In genomic region chr10:132319853-132320669, GRCh38 we compare ENCODE assay signal across 8 cellular contexts. TPM values are rescaled to one million over a fixed set of nuclear protein-coding genes. Genes with fewer than 3 reads are reported as not detected.
DNase-seq lines count a peak whose midpoint lies in the region; ATAC-seq and TF ChIP-seq lines count a peak whose summit lies in the region.

No MANE protein-coding gene starts in this region.

- no peaks in the 10 kb centered on the region for H3K9me3 ChIP-seq in CD4-positive, CD25-positive, alpha-beta regulatory T cell (ENCODE audit: control insufficient read depth in 2 of 2, low read length in 2 of 2)

- H3K27ac ChIP-seq in CD4-positive, CD25-positive, alpha-beta regulatory T cell (ENCODE audit: insufficient read depth, low read length, poor library complexity, severe bottlenecking), result no peak overlapping the region
- H3K27ac ChIP-seq in RWPE1, result peak overlapping the region; percentile 84
- no peak overlapping the region for H3K27ac ChIP-seq in dorsolateral prefrontal cortex

- H3K27ac Mint-ChIP-seq in CD4-positive, CD25-positive, alpha-beta regulatory T cell, result peak overlapping the region in 1 of 3 donors; percentile 74

- H3K4me3 ChIP-seq in CD4-positive, CD25-positive, alpha-beta regulatory T cell (ENCODE audit: low read depth, low read length), result no peak overlapping the region
- H3K4me3 ChIP-seq in epithelial cell of esophagus (ENCODE audit: low read length), result no peak overlapping the region
- no peak overlapping the region for H3K4me3 ChIP-seq in dorsolateral prefrontal cortex

- H3K4me1 ChIP-seq in CD4-positive, CD25-positive, alpha-beta regulatory T cell (ENCODE audit: control insufficient read depth, insufficient read depth, low read length, poor library complexity, severe bottlenecking), result no peaks in the 10 kb centered on the region

- H3K27me3 ChIP-seq in CD4-positive, CD25-positive, alpha-beta regulatory T cell (ENCODE audit: control insufficient read depth, insufficient read depth, low read length), result no peaks in the 10 kb centered on the region
- no peaks in the 10 kb centered on the region for H3K27me3 ChIP-seq in dorsolateral prefrontal cortex

- TF ChIP-seq CTCF in RWPE1 (conservative IDR thresholded peaks at IDR 0.05; ENCODE audit: low read depth) (no peak), epithelial cell of esophagus (IDR thresholded peaks at IDR 0.05; ENCODE audit: insufficient read depth, low read depth, low read length, missing control alignments) (no peak), dorsolateral prefrontal cortex (IDR thresholded peaks at IDR 0.05 in 54 of 56, conservative IDR thresholded peaks at IDR 0.05 in 2 of 56; ENCODE audit: low read depth in 1 of 56, partially characterized antibody in 56 of 56) (no peak)

- peaks cover 0 to 6% (median 0%) of the 10 kb centered on the region in 7 donors for H3K9me3 Mint-ChIP-seq in CD4-positive, CD25-positive, alpha-beta regulatory T cell

- no peaks in the 10 kb centered on the region for H3K36me3 ChIP-seq in CD4-positive, CD25-positive, alpha-beta regulatory T cell (ENCODE audit: control insufficient read depth, insufficient read depth, low read length)

- ATAC-seq in CD4-positive, CD25-positive, alpha-beta regulatory T cell (ENCODE audit: low read depth in 2 of 2), result peak; percentile 50 to 62
- ATAC-seq in GM19025 (IDR thresholded peaks at IDR 0.05; ENCODE audit: low read depth, unreplicated experiment), result peak; percentile 99
- peak; percentile 96 for ATAC-seq in HG03045 (IDR thresholded peaks at IDR 0.05; ENCODE audit: unreplicated experiment)

- H3K4me3 Mint-ChIP-seq in CD4-positive, CD25-positive, alpha-beta regulatory T cell, result peak overlapping the region in 1 of 4 donors; percentile 53

- peaks cover 9% of the 10 kb centered on the region for H3K36me3 Mint-ChIP-seq in CD4-positive, CD25-positive, alpha-beta regulatory T cell

- POLR2A ChIA-PET in RWPE1 (lab: Yijun Ruan, JAX; ENCODE audit: low non-redundant PET), result interaction anchor here (0.7 kb wide), 1 partner anchor 15 kb away, joined by 3 read pairs; no protein-coding TSS in a partner anchor

- CTCF ChIA-PET in RWPE1 (lab: Yijun Ruan, JAX), result no interaction called here

- DNase-seq in CD4-positive, CD25-positive, alpha-beta regulatory T cell, result peak in 1 of 3 donors; percentile 61
- DNase-seq in RWPE1 (ENCODE audit: low spot score), result peak; percentile 94
- DNase-seq in epithelial cell of esophagus (ENCODE audit: low read depth), result peak; percentile 87
- peak; percentile 30 to 43 for DNase-seq in stimulated activated CD4-positive, alpha-beta T cell treated with anti-CD3 and anti-CD28 coated beads, Interleukin-2, amount 100 ng/mL, for 48 hours
- no peak for DNase-seq in NCI-H1105 treated with DMSO at 0.1 percent for 48 hours (lab: John Stamatoyannopoulos, UW)
- DNase-seq in dorsolateral prefrontal cortex, result no peak

- H3K27me3 Mint-ChIP-seq in CD4-positive, CD25-positive, alpha-beta regulatory T cell, result no peaks in the 10 kb centered on the region

- intact Hi-C loops in dorsolateral prefrontal cortex (cut with DNase I), result no loop called here

- H3K4me1 Mint-ChIP-seq in CD4-positive, CD25-positive, alpha-beta regulatory T cell, result peaks cover 6 to 8% (median 7%) of the 10 kb centered on the region in 4 donors

RNA-seq across cellular contexts. Expression of gene LRRC27, which starts 11.9 kb away (rescaled TPM):
- total RNA-seq in CD4-positive, CD25-positive, alpha-beta regulatory T cell, result 2.6 TPM
- polyA plus RNA-seq in CD4-positive, CD25-positive, alpha-beta regulatory T cell, result 1 to 10 TPM in 3 of 4 donors, under 1 TPM in 1; 0.67 to 3.3 (median 2.2) TPM
- 10 to 100 TPM; 14.0 to 36.4 (median 25.3) TPM for total RNA-seq in dorsolateral prefrontal cortex

RNA-seq across cellular contexts. Expression of gene STK32C, which starts 12.3 kb away (rescaled TPM):
- total RNA-seq in CD4-positive, CD25-positive, alpha-beta regulatory T cell, result 6.6 TPM
- polyA plus RNA-seq in CD4-positive, CD25-positive, alpha-beta regulatory T cell, result 1 to 10 TPM; 3.5 to 7.0 (median 6.5) TPM
- 10 to 100 TPM; 30.1 to 78.4 (median 57.0) TPM for total RNA-seq in dorsolateral prefrontal cortex

Comparison
In these comparisons a context has a peak if more than half of its experiments do, and no peak if none do; other contexts are left out.
1. DNase-seq: peak in RWPE1 (single experiment), epithelial cell of esophagus (single experiment) and stimulated activated CD4-positive, alpha-beta T cell treated with anti-CD3 and anti-CD28 coated beads, Interleukin-2, amount 100 ng/mL, for 48 hours (2 of 2); none in NCI-H1105 treated with DMSO at 0.1 percent for 48 hours (single experiment) and dorsolateral prefrontal cortex (0 of 10).
2. Peak in every context shown above with its lines, with median percentiles within 50 percentile points of each other: ATAC-seq.